ENCODE assay signal across 25 cellular contexts in genomic region chr4:137740192-137740591, GRCh38.
"Had no signal": no experiment of that assay in that cellular context is flagged by ENCODE, and none has a peak within 500 bp of the region (broad histone marks: within the 10 kb centered on the region; RNA-seq: fewer than 3 reads in every experiment).

No MANE protein-coding gene starts in this region.

- DNase-seq: activated CD4-positive, alpha-beta T cell treated with anti-CD3 and anti-CD28 coated beads, Interleukin-2, amount 10 ng/mL, durations not matched to agents 7 days and 5 days; activated CD8-positive, alpha-beta T cell treated with anti-CD3 and anti-CD28 coated beads for 36 hours; activated gamma-delta T cell; activated naive CD4-positive, alpha-beta T cell treated with anti-CD3 and anti-CD28 coated beads, Interleukin-2, amount 50 U/mL, for 16 hours; activated naive CD8-positive, alpha-beta T cell treated with anti-CD3 and anti-CD28 coated beads, Interleukin-2, amount 50 U/mL, for 24 hours; aorta; brain microvascular endothelial cell; caudate nucleus; colonic mucosa; foreskin keratinocyte; naive thymus-derived CD8-positive, alpha-beta T cell; psoas muscle; stimulated activated CD4-positive, alpha-beta T cell treated with anti-CD3 and anti-CD28 coated beads, Interleukin-2, amount 100 ng/mL, for 24 hours; stimulated activated naive CD8-positive, alpha-beta T cell treated with anti-CD3 and anti-CD28 coated beads, Interleukin-15, amount 100 ng/mL, for 72 hours had no signal

- H3K9me3 Mint-ChIP-seq: activated CD4-positive, alpha-beta T cell treated with anti-CD3 and anti-CD28 coated beads, Interleukin-2, amount 10 ng/mL, durations not matched to agents 7 days and 5 days; activated T-helper 1 cell treated with anti-CD3 and anti-CD28 coated beads, Interleukin-12 subunit alpha, Interleukin-12 subunit beta, Interleukin-2, Interleukin-4 antibody, amounts not matched to agents 30 ng/mL and 10 ng/mL and 1 ng/mL, durations not matched to agents 14 hours and 24 hours and 36 hours; stimulated activated naive CD8-positive, alpha-beta T cell treated with anti-CD3 and anti-CD28 coated beads, Interleukin-15, amount 100 ng/mL, for 72 hours had no signal

- H3K36me3 ChIP-seq: brain microvascular endothelial cell, colonic mucosa, neural progenitor cell, right atrium auricular region, suprapubic skin, tibial nerve had no signal

- H3K4me3 Mint-ChIP-seq: activated CD4-positive, alpha-beta T cell treated with anti-CD3 and anti-CD28 coated beads, Interleukin-2, amount 10 ng/mL, durations not matched to agents 7 days and 5 days; activated CD8-positive, alpha-beta T cell treated with anti-CD3 and anti-CD28 coated beads for 36 hours; activated naive CD8-positive, alpha-beta T cell treated with anti-CD3 and anti-CD28 coated beads, Interleukin-2, amount 50 U/mL, for 24 hours; activated T-helper 1 cell treated with anti-CD3 and anti-CD28 coated beads, Interleukin-12 subunit alpha, Interleukin-12 subunit beta, Interleukin-2, Interleukin-4 antibody, amounts not matched to agents 30 ng/mL and 10 ng/mL and 1 ng/mL, durations not matched to agents 14 hours and 24 hours and 36 hours; naive thymus-derived CD8-positive, alpha-beta T cell; neural progenitor cell; stimulated activated effector memory CD8-positive, alpha-beta T cell treated with anti-CD3 and anti-CD28 coated beads, Interleukin-12 subunit alpha, Interleukin-12 subunit beta, amount 100 ng/mL, for 72 hours; stimulated activated naive CD8-positive, alpha-beta T cell treated with anti-CD3 and anti-CD28 coated beads, Interleukin-15, amount 100 ng/mL, for 72 hours had no signal

- ATAC-seq: activated CD4-positive, CD25-positive, alpha-beta regulatory T cell treated with anti-CD3 and anti-CD28 coated beads, Interleukin-2, amount 50 U/mL, for 24 hours; activated CD8-positive, alpha-beta T cell treated with anti-CD3 and anti-CD28 coated beads for 36 hours; activated naive CD8-positive, alpha-beta T cell treated with anti-CD3 and anti-CD28 coated beads, Interleukin-2, amount 50 U/mL, for 24 hours; foreskin keratinocyte; left lobe of liver; naive thymus-derived CD8-positive, alpha-beta T cell; psoas muscle; stimulated activated effector memory CD8-positive, alpha-beta T cell treated with anti-CD3 and anti-CD28 coated beads, Interleukin-12 subunit alpha, Interleukin-12 subunit beta, amount 100 ng/mL, for 72 hours; stimulated activated naive CD8-positive, alpha-beta T cell treated with anti-CD3 and anti-CD28 coated beads, Interleukin-15, amount 100 ng/mL, for 72 hours had no signal

- H3K27me3 ChIP-seq: brain microvascular endothelial cell, colonic mucosa, foreskin keratinocyte, neural progenitor cell, right atrium auricular region, suprapubic skin, tibial nerve had no signal

- H3K9me3 ChIP-seq: colonic mucosa, psoas muscle, right atrium auricular region, suprapubic skin, tibial nerve had no signal

- H3K27ac ChIP-seq: brain microvascular endothelial cell, colonic mucosa, epithelial cell of prostate, foreskin keratinocyte, neural progenitor cell, psoas muscle, right atrium auricular region, suprapubic skin, tibial nerve, VCaP had no signal

- H3K4me3 ChIP-seq: colonic mucosa, lung, neural progenitor cell, psoas muscle, right atrium auricular region, suprapubic skin, tibial nerve had no signal

- H3K9ac ChIP-seq: neural progenitor cell had no signal

- H3K4me1 Mint-ChIP-seq: activated CD4-positive, alpha-beta T cell treated with anti-CD3 and anti-CD28 coated beads, Interleukin-2, amount 10 ng/mL, durations not matched to agents 7 days and 5 days; activated naive CD8-positive, alpha-beta T cell treated with anti-CD3 and anti-CD28 coated beads, Interleukin-2, amount 50 U/mL, for 24 hours; naive thymus-derived CD8-positive, alpha-beta T cell; neural progenitor cell; stimulated activated effector memory CD8-positive, alpha-beta T cell treated with anti-CD3 and anti-CD28 coated beads, Interleukin-12 subunit alpha, Interleukin-12 subunit beta, amount 100 ng/mL, for 72 hours; stimulated activated naive CD8-positive, alpha-beta T cell treated with anti-CD3 and anti-CD28 coated beads, Interleukin-15, amount 100 ng/mL, for 72 hours had no signal

- H3K4me2 ChIP-seq: neural progenitor cell had no signal

- H3K36me3 Mint-ChIP-seq: naive thymus-derived CD8-positive, alpha-beta T cell; neural progenitor cell; stimulated activated effector memory CD8-positive, alpha-beta T cell treated with anti-CD3 and anti-CD28 coated beads, Interleukin-12 subunit alpha, Interleukin-12 subunit beta, amount 100 ng/mL, for 72 hours had no signal

- H3K4me1 ChIP-seq: colonic mucosa, foreskin keratinocyte, psoas muscle, right atrium auricular region, suprapubic skin, tibial nerve had no signal

- H3K27me3 Mint-ChIP-seq: activated CD4-positive, alpha-beta T cell treated with anti-CD3 and anti-CD28 coated beads, Interleukin-2, amount 10 ng/mL, durations not matched to agents 7 days and 5 days; activated CD8-positive, alpha-beta T cell treated with anti-CD3 and anti-CD28 coated beads for 36 hours; activated naive CD8-positive, alpha-beta T cell treated with anti-CD3 and anti-CD28 coated beads, Interleukin-2, amount 50 U/mL, for 24 hours; naive thymus-derived CD8-positive, alpha-beta T cell; stimulated activated naive CD8-positive, alpha-beta T cell treated with anti-CD3 and anti-CD28 coated beads, Interleukin-15, amount 100 ng/mL, for 72 hours had no signal

- H3K27ac Mint-ChIP-seq: activated CD4-positive, alpha-beta T cell treated with anti-CD3 and anti-CD28 coated beads, Interleukin-2, amount 10 ng/mL, durations not matched to agents 7 days and 5 days; activated CD8-positive, alpha-beta T cell treated with anti-CD3 and anti-CD28 coated beads for 36 hours; activated naive CD8-positive, alpha-beta T cell treated with anti-CD3 and anti-CD28 coated beads, Interleukin-2, amount 50 U/mL, for 24 hours; activated T-helper 1 cell treated with anti-CD3 and anti-CD28 coated beads, Interleukin-12 subunit alpha, Interleukin-12 subunit beta, Interleukin-2, Interleukin-4 antibody, amounts not matched to agents 30 ng/mL and 10 ng/mL and 1 ng/mL, durations not matched to agents 14 hours and 24 hours and 36 hours; naive thymus-derived CD8-positive, alpha-beta T cell; neural progenitor cell; stimulated activated effector memory CD8-positive, alpha-beta T cell treated with anti-CD3 and anti-CD28 coated beads, Interleukin-12 subunit alpha, Interleukin-12 subunit beta, amount 100 ng/mL, for 72 hours; stimulated activated naive CD8-positive, alpha-beta T cell treated with anti-CD3 and anti-CD28 coated beads, Interleukin-15, amount 100 ng/mL, for 72 hours had no signal

- H2AFZ ChIP-seq: neural progenitor cell had no signal
